9 cellular contexts compared by ENCODE assay signal in genomic region chr11:69642549-69642912, GRCh38. TPM values are rescaled to one million over a fixed set of nuclear protein-coding genes. Genes with fewer than 3 reads are reported as not detected.
DNase-seq lines count a peak whose midpoint lies in the region; ATAC-seq, FAIRE-seq and TF ChIP-seq lines count a peak whose summit lies in the region.
"Had no signal": no experiment of that assay in that cellular context is flagged by ENCODE, and none has a peak within 500 bp of the region (broad histone marks: within the 10 kb centered on the region; RNA-seq: fewer than 3 reads in every experiment).

No MANE protein-coding gene starts in this region.

- POLR2A ChIA-PET in endothelial cell of umbilical vein (lab: Charles Lee) = interaction anchor here (0.9 to 1.4 kb wide), 2 partner anchors 199 to 349 kb away, joined by 4 to 7 read pairs; partner anchors contain the start of gene MYEOV

- H3K4me3 ChIP-seq in HFF-Myc (replicated peaks; ENCODE audit: low read depth, low read length) (peak overlapping the region; percentile 99), endothelial cell of umbilical vein (replicated peaks in 1 of 3; ENCODE audit: insufficient read depth in 1 of 3, low read depth in 1 of 3, low read length in 3 of 3) (peak overlapping the region; percentile 61 to 90 (median 73))

- H3K79me2 ChIP-seq in endothelial cell of umbilical vein (ENCODE audit: control insufficient read depth, insufficient read depth, low read length) = peaks cover 71% of the 10 kb centered on the region

- no peaks in the 10 kb centered on the region for H3K9me3 ChIP-seq in endothelial cell of umbilical vein (replicated peaks; ENCODE audit: control insufficient read depth, insufficient read depth, low read length)

- no peaks in the 10 kb centered on the region for H3K9me1 ChIP-seq in endothelial cell of umbilical vein (replicated peaks; ENCODE audit: control insufficient read depth, extremely low read depth, insufficient read depth, low read length)

- H3K4me1 Mint-ChIP-seq in nephron progenitor cell = peaks cover 39% of the 10 kb centered on the region

- no peak for TF ChIP-seq POLR2A in endothelial cell of umbilical vein (IDR thresholded peaks at IDR 0.05; ENCODE audit: low read depth, low read length)

- peak overlapping the region; percentile 67 for H3K27ac ChIP-seq in endothelial cell of umbilical vein (ENCODE audit: insufficient read depth, low read depth, low read length)

- BruUV-seq in endothelial cell of umbilical vein (replicated peaks; lab: Mats Ljungman, UMichigan) = no TSS peak

- peak overlapping the region; percentile 76 for H3K4me3 Mint-ChIP-seq in nephron progenitor cell

- H3K36me3 Mint-ChIP-seq in nephron progenitor cell (ENCODE audit: low read depth) = peaks cover 4% of the 10 kb centered on the region

- DNase-seq in HFF-Myc (ENCODE audit: extremely low read depth, low read depth) (no peak), endothelial cell of umbilical vein (ENCODE audit: low read depth, low spot score) (peak; percentile 12), nephron progenitor cell (peak; percentile 60), DMS153 (lab: John Stamatoyannopoulos, UW) (no peak), NCI-H510A treated with DMSO at 0.1 percent for 48 hours (lab: John Stamatoyannopoulos, UW) (no peak)
- peak; percentile 50 for DNase-seq in activated CD4-positive, alpha-beta T cell treated with anti-CD3 and anti-CD28 coated beads for 48 hours

- H3K27me3 Mint-ChIP-seq in nephron progenitor cell (ENCODE audit: low read depth, poor library complexity) = peaks cover 3% of the 10 kb centered on the region

- TF ChIP-seq CTCF in HFF-Myc (IDR thresholded peaks at IDR 0.05; ENCODE audit: low read depth, low read length, missing control alignments) (no peak), endothelial cell of umbilical vein (IDR thresholded peaks at IDR 0.05; ENCODE audit: extremely low read depth in 1 of 2, insufficient read depth in 1 of 2, low read depth in 1 of 2, low read length in 2 of 2) (no peak), nephron progenitor cell (IDR thresholded peaks at IDR 0.05) (no peak)

- CTCF ChIA-PET in endothelial cell of umbilical vein (lab: Charles Lee) = interaction anchor here (1.0 to 6.3 kb wide), 13 partner anchors 8 to 539 kb away, joined by 3 to 154 read pairs (median 4); partner anchors contain the start of gene MYEOV

- H3K4me2 ChIP-seq in endothelial cell of umbilical vein (ENCODE audit: insufficient read depth, low read length) = no peak overlapping the region

- H3K9ac ChIP-seq in endothelial cell of umbilical vein (replicated peaks; ENCODE audit: extremely low read depth, insufficient read depth, low read length) = peak overlapping the region; percentile 92

- no peaks in the 10 kb centered on the region for H4K20me1 ChIP-seq in endothelial cell of umbilical vein (replicated peaks; ENCODE audit: control insufficient read depth, extremely low read depth, insufficient read depth, low read length)

- no peak overlapping the region for H3K27ac Mint-ChIP-seq in nephron progenitor cell

- H3K4me1 ChIP-seq in endothelial cell of umbilical vein (ENCODE audit: control insufficient read depth, extremely low read depth, insufficient read depth, low read length) = peaks cover 35% of the 10 kb centered on the region

- H3K36me3 ChIP-seq in endothelial cell of umbilical vein (ENCODE audit: control insufficient read depth in 2 of 2, extremely low read depth in 1 of 2, insufficient read depth in 2 of 2, low read length in 2 of 2) = peaks cover 6 to 17% of the 10 kb centered on the region in 2 experiments

- no peak for FAIRE-seq in endothelial cell of umbilical vein (lab: Jason Lieb, UNC)
- FAIRE-seq: TTC549 had no signal

- H3K27me3 ChIP-seq in endothelial cell of umbilical vein (ENCODE audit: control insufficient read depth in 2 of 2, insufficient read depth in 2 of 2, low read length in 2 of 2) = no peaks in the 10 kb centered on the region

- intact Hi-C loops in endothelial cell of umbilical vein (cut with micrococcal nuclease) = loop anchor here (2.0 kb wide), 1 partner anchor 28 kb away; no protein-coding TSS in a partner anchor

- no peaks in the 10 kb centered on the region for H3K9me3 Mint-ChIP-seq in nephron progenitor cell

- dilution Hi-C loops in endothelial cell of umbilical vein (cut with MboI; ENCODE audit: extremely low pct_ligation_motif_present, low sequenced_read_pairs) = no loop called here

- no peak overlapping the region for H2AFZ ChIP-seq in endothelial cell of umbilical vein (ENCODE audit: low read depth, low read length)

- ATAC-seq in GM21619 (IDR thresholded peaks at IDR 0.05; ENCODE audit: unreplicated experiment) (no peak), GM19455 (IDR thresholded peaks at IDR 0.05; ENCODE audit: unreplicated experiment) (no peak)

TF ChIP-seq in endothelial cell of umbilical vein, 7 proteins besides CTCF, POLR2A, EP300 and RAD21:
- TF ChIP-seq EZH2 (IDR thresholded peaks at IDR 0.05; ENCODE audit: borderline replicate concordance, low read depth, low read length, severe bottlenecking) (no peak), MAX (IDR thresholded peaks at IDR 0.05; ENCODE audit: insufficient read depth, insufficient read length) (no peak), POLR2AphosphoS5 (IDR thresholded peaks at IDR 0.05; ENCODE audit: insufficient read depth, low read depth, low read length) (no peak)
TF ChIP-seq in endothelial cell of umbilical vein: peak in this region for 0.

RNA-seq across cellular contexts. Expression of gene CCND1, which starts 1.6 kb away (rescaled TPM):
- total RNA-seq in endothelial cell of umbilical vein = 336 and 370 TPM in 2 replicates
- polyA plus RNA-seq in endothelial cell of umbilical vein = 98.7 and 113 TPM in 2 replicates
- polyA plus RNA-seq in endothelial cell of umbilical vein (2011; cell fraction: cytosol; rRNA removed) = 120 and 122 TPM in 2 replicates
- 102 and 108 TPM in 2 replicates for polyA plus RNA-seq in endothelial cell of umbilical vein (2011; cell fraction: nucleus; rRNA removed)
- 207 and 276 TPM in 2 replicates for polyA plus RNA-seq in endothelial cell of umbilical vein (2012)
- polyA minus RNA-seq in endothelial cell of umbilical vein = 128 and 155 TPM in 2 replicates
- polyA minus RNA-seq in endothelial cell of umbilical vein (2011; cell fraction: cytosol; rRNA and poly(A)+ RNA removed) = 24.0 TPM
- polyA minus RNA-seq in endothelial cell of umbilical vein (2011; cell fraction: nucleus; rRNA and poly(A)+ RNA removed) = 63.3 and 131 TPM in 2 replicates

RNA-seq across cellular contexts. Expression of gene LTO1, which starts 32.6 kb away (rescaled TPM):
- 27.3 and 30.9 TPM in 2 replicates for total RNA-seq in endothelial cell of umbilical vein
- 22.1 and 26.8 TPM in 2 replicates for polyA plus RNA-seq in endothelial cell of umbilical vein
- 19.8 and 23.3 TPM in 2 replicates for polyA plus RNA-seq in endothelial cell of umbilical vein (2011; cell fraction: cytosol; rRNA removed)
- 47.9 and 48.3 TPM in 2 replicates for polyA plus RNA-seq in endothelial cell of umbilical vein (2011; cell fraction: nucleus; rRNA removed)
- 19.3 and 22.6 TPM in 2 replicates for polyA plus RNA-seq in endothelial cell of umbilical vein (2012)
- 17.2 and 22.0 TPM in 2 replicates for polyA minus RNA-seq in endothelial cell of umbilical vein
- 12.4 TPM for polyA minus RNA-seq in endothelial cell of umbilical vein (2011; cell fraction: cytosol; rRNA and poly(A)+ RNA removed)
- polyA minus RNA-seq in endothelial cell of umbilical vein (2011; cell fraction: nucleus; rRNA and poly(A)+ RNA removed) = 25.4 and 26.6 TPM in 2 replicates

Comparison
In these comparisons a context has a peak if more than half of its experiments do, and no peak if none do; other contexts are left out.
1. DNase-seq: peak in activated CD4-positive, alpha-beta T cell treated with anti-CD3 and anti-CD28 coated beads for 48 hours (single experiment), endothelial cell of umbilical vein (single experiment) and nephron progenitor cell (single experiment); none in HFF-Myc (single experiment), DMS153 (single experiment) and NCI-H510A treated with DMSO at 0.1 percent for 48 hours (single experiment).